10 cellular contexts compared by ENCODE assay signal in the genomic region with DNA sequence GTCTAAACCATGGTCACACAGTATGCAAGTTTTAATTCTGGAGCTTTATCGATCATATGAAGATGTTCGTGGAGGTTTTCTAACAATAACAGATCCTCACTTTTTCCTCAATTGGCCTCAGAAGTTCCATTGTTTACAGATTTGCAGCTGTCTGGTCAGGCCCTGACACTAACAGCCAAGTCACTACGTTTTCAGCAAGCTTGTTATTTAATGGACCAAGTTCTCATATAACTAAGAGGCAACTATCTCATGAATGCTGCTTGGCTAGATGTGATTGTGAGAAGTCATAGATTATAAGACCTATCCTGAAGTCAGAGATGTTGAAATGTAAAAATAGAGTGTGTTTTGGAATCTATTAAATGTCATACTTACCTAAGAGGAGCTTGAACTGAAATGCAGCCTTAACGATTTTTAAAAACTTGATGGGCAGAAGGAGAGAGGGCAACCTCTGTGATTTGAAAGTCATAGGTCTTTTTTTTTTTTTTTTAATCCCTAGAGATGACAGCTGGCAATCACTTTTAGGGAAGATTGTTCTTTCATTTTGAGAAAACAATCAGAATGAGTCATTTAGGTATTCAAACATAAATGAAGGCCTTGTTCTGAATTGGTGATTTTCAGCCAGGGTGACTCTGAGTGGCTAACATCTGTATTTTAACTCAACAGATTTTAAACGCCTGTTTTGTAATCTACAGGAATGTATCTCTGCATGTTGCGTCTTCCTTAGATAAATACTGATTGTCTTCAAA. TPM values are rescaled to one million over a fixed set of nuclear protein-coding genes. Genes with fewer than 3 reads are reported as not detected.
DNase-seq lines count a peak whose midpoint lies in the region; ATAC-seq, FAIRE-seq and TF ChIP-seq lines count a peak whose summit lies in the region.
"Had no signal": no experiment of that assay in that cellular context is flagged by ENCODE, and none has a peak within 500 bp of the region (broad histone marks: within the 10 kb centered on the region; RNA-seq: fewer than 3 reads in every experiment).

No MANE protein-coding gene starts in this region.

- H3K4me1 ChIP-seq in right atrium auricular region = peaks cover 0 to 46% of the 10 kb centered on the region in 2 donors
- H3K4me1 ChIP-seq in pancreas = peaks cover 0 to 10% (median 0%) of the 10 kb centered on the region in 3 donors
- H3K4me1 ChIP-seq in esophagus squamous epithelium = peaks cover 0 to 47% (median 20%) of the 10 kb centered on the region in 3 donors

- H3K4me1 Mint-ChIP-seq in osteocyte (ENCODE audit: unreplicated experiment) = peaks cover 55% of the 10 kb centered on the region
- peaks cover 12% of the 10 kb centered on the region for H3K4me1 Mint-ChIP-seq in T-helper 2 cell treated with Interferon-gamma antibody and Interleukin-4, amounts not matched to agents 5 μg/mL and 100 μg/mL, for 36 hours (ENCODE audit: low read depth)

- ATAC-seq in left cardiac atrium (no peak), HG02938 (IDR thresholded peaks at IDR 0.05; ENCODE audit: unreplicated experiment) (peak; percentile 66), pancreas (no peak)

- WGBS in pancreas, 2 donors = 84 to 88% methylated on average over 6 of the region's 6 CpGs
- 47 to 62% methylated on average over 5 to 6 of the region's 6 CpGs for WGBS in esophagus squamous epithelium, 2 donors

- H3K36me3 ChIP-seq in right atrium auricular region (no peaks in the 10 kb centered on the region), brain microvascular endothelial cell (replicated peaks) (no peaks in the 10 kb centered on the region), pancreas (no peaks in the 10 kb centered on the region), esophagus squamous epithelium (no peaks in the 10 kb centered on the region)

- no peak for DNase-seq in right atrium auricular region (ENCODE audit: low spot score)
- no peak for DNase-seq in left cardiac atrium
- DNase-seq in brain microvascular endothelial cell = no peak
- DNase-seq in pancreas = no peak
- no peak for DNase-seq in esophagus squamous epithelium (lab: John Stamatoyannopoulos, UW)
- DNase-seq in osteocyte (ENCODE audit: extremely low spot score, unreplicated experiment) = no peak
- no peak for DNase-seq in T-helper 2 cell treated with Interferon-gamma antibody and Interleukin-4, amounts not matched to agents 5 μg/mL and 100 μg/mL, for 36 hours (ENCODE audit: low spot score)
- DNase-seq: activated CD8-positive, alpha-beta memory T cell treated with anti-CD3 and anti-CD28 coated beads, Interleukin-2, amount 50 U/mL, for 48 hours had no signal

- H3K4me3 ChIP-seq in right atrium auricular region = no peak overlapping the region
- H3K4me3 ChIP-seq in brain microvascular endothelial cell (ENCODE audit: low read depth, low read length) = no peak overlapping the region
- H3K4me3 ChIP-seq in pancreas = no peak overlapping the region
- H3K4me3 ChIP-seq in esophagus squamous epithelium = no peak overlapping the region

- H3K9me3 Mint-ChIP-seq in osteocyte (ENCODE audit: unreplicated experiment) = peaks cover 4% of the 10 kb centered on the region
- H3K9me3 Mint-ChIP-seq in T-helper 2 cell treated with Interferon-gamma antibody and Interleukin-4, amounts not matched to agents 5 μg/mL and 100 μg/mL, for 36 hours = peaks cover 4% of the 10 kb centered on the region
- H3K9me3 Mint-ChIP-seq: central memory CD8-positive, alpha-beta T cell had no signal

- TF ChIP-seq CTCF in right atrium auricular region (IDR thresholded peaks at IDR 0.05) (no peak), brain microvascular endothelial cell (IDR thresholded peaks at IDR 0.05; ENCODE audit: low read depth, low read length, missing control alignments) (no peak), pancreas (IDR thresholded peaks at IDR 0.05) (no peak), esophagus squamous epithelium (IDR thresholded peaks at IDR 0.05) (no peak), osteocyte (IDR thresholded peaks at IDR 0.05) (no peak)

- in situ Hi-C loops in brain microvascular endothelial cell (cut with HindIII; ENCODE audit: low pct_ligation_motif_present, low sequenced_read_pairs) = no loop called here

- no peaks in the 10 kb centered on the region for H3K36me3 Mint-ChIP-seq in osteocyte (ENCODE audit: unreplicated experiment)
- no peaks in the 10 kb centered on the region for H3K36me3 Mint-ChIP-seq in T-helper 2 cell treated with Interferon-gamma antibody and Interleukin-4, amounts not matched to agents 5 μg/mL and 100 μg/mL, for 36 hours (ENCODE audit: low read depth)

- H3K27me3 Mint-ChIP-seq in osteocyte (ENCODE audit: unreplicated experiment) = no peaks in the 10 kb centered on the region
- no peaks in the 10 kb centered on the region for H3K27me3 Mint-ChIP-seq in T-helper 2 cell treated with Interferon-gamma antibody and Interleukin-4, amounts not matched to agents 5 μg/mL and 100 μg/mL, for 36 hours (ENCODE audit: low read depth)
- H3K27me3 Mint-ChIP-seq: central memory CD8-positive, alpha-beta T cell had no signal

- no peak for FAIRE-seq in pancreas (lab: Jason Lieb, UNC)

- H3K27ac ChIP-seq in right atrium auricular region = peak overlapping the region; percentile 35 to 65
- H3K27ac ChIP-seq in brain microvascular endothelial cell = peak overlapping the region; percentile 33
- no peak overlapping the region for H3K27ac ChIP-seq in pancreas
- H3K27ac ChIP-seq in esophagus squamous epithelium = peak overlapping the region in 2 of 4 donors; percentile 3 to 30

- intact Hi-C loops in left cardiac atrium (cut with DNase I) (no loop called here), pancreas (cut with DNase I) (no loop called here), esophagus squamous epithelium (cut with DNase I) (no loop called here)

- H3K9me3 ChIP-seq in right atrium auricular region (no peaks in the 10 kb centered on the region), pancreas (no peaks in the 10 kb centered on the region), esophagus squamous epithelium (no peaks in the 10 kb centered on the region)

- no peak overlapping the region for H3K4me3 Mint-ChIP-seq in osteocyte (ENCODE audit: unreplicated experiment)
- H3K4me3 Mint-ChIP-seq in T-helper 2 cell treated with Interferon-gamma antibody and Interleukin-4, amounts not matched to agents 5 μg/mL and 100 μg/mL, for 36 hours = no peak overlapping the region
- H3K4me3 Mint-ChIP-seq: central memory CD8-positive, alpha-beta T cell had no signal

- no peak for TF ChIP-seq POLR2A in esophagus squamous epithelium (IDR thresholded peaks at IDR 0.05)

- H3K27me3 ChIP-seq in right atrium auricular region = no peaks in the 10 kb centered on the region
- H3K27me3 ChIP-seq in brain microvascular endothelial cell (replicated peaks) = no peaks in the 10 kb centered on the region
- H3K27me3 ChIP-seq in pancreas = no peaks in the 10 kb centered on the region
- no peaks in the 10 kb centered on the region for H3K27me3 ChIP-seq in esophagus squamous epithelium

- H3K27ac Mint-ChIP-seq in osteocyte (ENCODE audit: unreplicated experiment) = no peak overlapping the region
- H3K27ac Mint-ChIP-seq in T-helper 2 cell treated with Interferon-gamma antibody and Interleukin-4, amounts not matched to agents 5 μg/mL and 100 μg/mL, for 36 hours = no peak overlapping the region

RNA-seq across cellular contexts. Expression of a gene that starts 48.4 kb away (rescaled TPM):
- total RNA-seq in right atrium auricular region (1 to 10 TPM; 2.7 to 3.3 TPM), left cardiac atrium (1 to 10 TPM; 4.5 to 5.0 TPM), pancreas (1 to 10 TPM in 5 of 6 donors, under 1 TPM in 1; 0.51 to 3.1 (median 1.9) TPM), esophagus squamous epithelium (1 to 10 TPM; 1.0 to 2.7 (median 2.0) TPM), osteocyte (11.7 and 11.9 TPM in 2 replicates)
- under 1 TPM; 0.42 to 0.80 TPM for polyA plus RNA-seq in pancreas

Comparison
In these comparisons a context has a peak if more than half of its experiments do, and no peak if none do; other contexts are left out.
1. H3K27ac ChIP-seq: peak in right atrium auricular region (2 of 2) and brain microvascular endothelial cell (single experiment); none in pancreas (0 of 4).